ENCODE assay signal across 16 cellular contexts in the genomic region with DNA sequence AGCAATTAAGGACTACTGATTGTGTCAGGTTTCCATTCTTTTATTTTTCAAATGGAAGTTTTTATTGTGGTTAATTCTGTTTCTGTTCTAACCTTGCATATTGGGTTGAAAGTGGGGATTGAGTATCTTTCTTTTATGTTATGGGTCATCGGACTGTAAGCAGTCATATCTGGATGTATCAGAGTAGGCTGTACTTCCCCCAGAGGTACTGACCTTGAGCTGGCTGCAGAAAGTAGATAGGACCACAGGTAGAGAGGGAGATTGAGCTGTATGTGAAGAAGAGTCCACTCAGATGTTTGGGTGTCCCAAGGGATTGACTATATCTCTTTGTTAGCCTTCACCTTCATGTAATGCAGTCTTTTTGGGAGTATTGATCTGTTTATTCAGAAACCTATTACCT. TPM values are rescaled to one million over a fixed set of nuclear protein-coding genes. Genes with fewer than 3 reads are reported as not detected.
DNase-seq lines count a peak whose midpoint lies in the region; ATAC-seq, FAIRE-seq and TF ChIP-seq lines count a peak whose summit lies in the region.
"Had no signal": no experiment of that assay in that cellular context is flagged by ENCODE, and none has a peak within 500 bp of the region (broad histone marks: within the 10 kb centered on the region; RNA-seq: fewer than 3 reads in every experiment).

No MANE protein-coding gene starts in this region.

- CTCF ChIA-PET in HepG2 (lab: Yijun Ruan, JAX; ENCODE audit: low intra/inter-chr PET ratio, low total read pairs), result no interaction called here

- H3K4me1 Mint-ChIP-seq in endodermal cell, result no peaks in the 10 kb centered on the region
- peaks cover 0 to 10% of the 10 kb centered on the region in 2 donors for H3K4me1 Mint-ChIP-seq in stimulated activated naive B cell treated with anti-CD40 and anti-IgM and Interleukin-4, amounts not matched to agents 10 μg/mL and 1 μg/mL and 100 μg/mL, for 72 hours
- H3K4me1 Mint-ChIP-seq: CD8-positive, alpha-beta memory T cell had no signal

- 30% methylated on average over 1 of the region's 1 CpG for WGBS in HepG2 (ENCODE audit: low lambda C conversion rate)
- WGBS in right lobe of liver (ENCODE audit: insufficient coverage, low coverage, low lambda C conversion rate, missing lambda C conversion rate), result 54% methylated on average over 1 of the region's 1 CpG
- WGBS in endodermal cell (ENCODE audit: insufficient coverage in 1 of 2, insufficient read length in 1 of 2), 2 experiments, result 29 to 51% methylated on average over 1 of the region's 1 CpG
- WGBS in testis, 2 donors, result 26 to 65% methylated on average over 1 of the region's 1 CpG

- TF ChIP-seq CTCF in HepG2 (CRISPR knock-in tag; IDR thresholded peaks at IDR 0.05) (no peak), right lobe of liver (IDR thresholded peaks at IDR 0.05) (no peak), endodermal cell (conservative IDR thresholded peaks at IDR 0.05) (no peak), testis (IDR thresholded peaks at IDR 0.05) (no peak)

- H4K20me1 ChIP-seq in HepG2 (ENCODE audit: insufficient read depth, low read length), result no peaks in the 10 kb centered on the region
- H4K20me1 ChIP-seq: BLaER1 had no signal

- no peak overlapping the region for H3K9ac ChIP-seq in HepG2 (ENCODE audit: insufficient read depth, low read depth, low read length)
- no peak overlapping the region for H3K9ac ChIP-seq in endodermal cell (ENCODE audit: extremely low read depth, low read length, poor library complexity, severe bottlenecking)
- H3K9ac ChIP-seq: BLaER1 had no signal

- peaks cover 7% of the 10 kb centered on the region for H3K36me3 Mint-ChIP-seq in endodermal cell (ENCODE audit: low read depth)
- H3K36me3 Mint-ChIP-seq in stimulated activated naive B cell treated with anti-CD40 and anti-IgM and Interleukin-4, amounts not matched to agents 10 μg/mL and 1 μg/mL and 100 μg/mL, for 72 hours, result no peaks in the 10 kb centered on the region
- H3K36me3 Mint-ChIP-seq: CD8-positive, alpha-beta memory T cell had no signal

- TF ChIP-seq POLR2A in HepG2 (IDR thresholded peaks at IDR 0.05; ENCODE audit: insufficient read depth in 1 of 2, low read depth in 2 of 2, low read length in 2 of 2) (no peak), right lobe of liver (IDR thresholded peaks at IDR 0.05) (no peak), testis (IDR thresholded peaks at IDR 0.05) (no peak)

- intact Hi-C loops in HepG2 (cut with micrococcal nuclease; ENCODE audit: unreplicated experiment) (no loop called here), right lobe of liver (cut with DNase I) (no loop called here), testis (cut with DNase I; ENCODE audit: low total_unique reads) (no loop called here)

- DNase-seq in HepG2 (ENCODE audit: low spot score) (no peak), right lobe of liver (no peak), endodermal cell (no peak), testis (no peak), mucosa of gallbladder (ENCODE audit: low spot score) (no peak), NCI-H1436 (lab: John Stamatoyannopoulos, UW) (no peak)
- DNase-seq in stimulated activated naive B cell treated with anti-CD40 and anti-IgM and Interleukin-4, amounts not matched to agents 10 μg/mL and 1 μg/mL and 100 μg/mL, for 72 hours, result no peak
- DNase-seq: AML-193; Caco-2; CD8-positive, alpha-beta memory T cell; DND-41; GDM1 had no signal

- no peak for TF ChIP-seq EP300 in HepG2 (IDR thresholded peaks at IDR 0.05; ENCODE audit: low read depth in 2 of 2, low read length in 2 of 2)
- TF ChIP-seq EP300 in HepG2 (CRISPR knock-in tag; IDR thresholded peaks at IDR 0.05; ENCODE audit: borderline replicate concordance), result no peak

- POLR2A ChIA-PET in HepG2 (lab: Yijun Ruan, JAX), result no interaction called here

- BruUV-seq in HepG2 (replicated peaks; lab: Mats Ljungman, UMichigan), result no TSS peak

- no peak for TF ChIP-seq RAD21 in HepG2 (CRISPR knock-in tag; IDR thresholded peaks at IDR 0.05)

- no peaks in the 10 kb centered on the region for H3K9me3 ChIP-seq in HepG2 (ENCODE audit: low read length)
- no peaks in the 10 kb centered on the region for H3K9me3 ChIP-seq in right lobe of liver
- H3K9me3 ChIP-seq in endodermal cell (ENCODE audit: control insufficient read depth, low read length), result peaks cover 39% of the 10 kb centered on the region
- H3K9me3 ChIP-seq in testis, result no peaks in the 10 kb centered on the region
- H3K9me3 ChIP-seq: Caco-2 had no signal

- H3K36me3 ChIP-seq in HepG2 (replicated peaks in 1 of 2; ENCODE audit: control insufficient read depth in 1 of 2, insufficient read depth in 2 of 2, low read length in 2 of 2), result no peaks in the 10 kb centered on the region
- no peaks in the 10 kb centered on the region for H3K36me3 ChIP-seq in right lobe of liver
- no peaks in the 10 kb centered on the region for H3K36me3 ChIP-seq in endodermal cell (ENCODE audit: control insufficient read depth, insufficient read depth, low read length)
- H3K36me3 ChIP-seq in testis (ENCODE audit: low read depth, missing control alignments), result no peaks in the 10 kb centered on the region
- H3K36me3 ChIP-seq: BLaER1 had no signal

- H2AFZ ChIP-seq in HepG2 (ENCODE audit: low read length), result no peak overlapping the region

- H3K27ac Mint-ChIP-seq in endodermal cell, result peak overlapping the region; percentile 37
- no peak overlapping the region for H3K27ac Mint-ChIP-seq in stimulated activated naive B cell treated with anti-CD40 and anti-IgM and Interleukin-4, amounts not matched to agents 10 μg/mL and 1 μg/mL and 100 μg/mL, for 72 hours
- H3K27ac Mint-ChIP-seq: CD8-positive, alpha-beta memory T cell had no signal

- H3K4me1 ChIP-seq in HepG2 (ENCODE audit: insufficient read depth, low read length), result peaks cover 28% of the 10 kb centered on the region
- H3K4me1 ChIP-seq in right lobe of liver, result peaks cover 0 to 28% (median 0%) of the 10 kb centered on the region in 4 donors
- no peaks in the 10 kb centered on the region for H3K4me1 ChIP-seq in endodermal cell (ENCODE audit: control insufficient read depth, insufficient read depth, low read length)
- H3K4me1 ChIP-seq in testis, result no peaks in the 10 kb centered on the region
- H3K4me1 ChIP-seq: BLaER1, Caco-2 had no signal

- no peak overlapping the region for H3K4me2 ChIP-seq in HepG2 (ENCODE audit: low read depth, low read length)
- H3K4me2 ChIP-seq: BLaER1 had no signal

- H3K27ac ChIP-seq in HepG2 (ENCODE audit: extremely low read length, insufficient read depth, low read length), result no peak overlapping the region
- no peak overlapping the region for H3K27ac ChIP-seq in right lobe of liver
- H3K27ac ChIP-seq in endodermal cell (ENCODE audit: low read depth, low read length), result no peak overlapping the region
- H3K27ac ChIP-seq in testis, result no peak overlapping the region
- H3K27ac ChIP-seq: 22Rv1, BLaER1 had no signal

- no peaks in the 10 kb centered on the region for H3K27me3 Mint-ChIP-seq in endodermal cell (ENCODE audit: insufficient read depth)
- peaks cover 26 to 28% of the 10 kb centered on the region in 2 donors for H3K27me3 Mint-ChIP-seq in stimulated activated naive B cell treated with anti-CD40 and anti-IgM and Interleukin-4, amounts not matched to agents 10 μg/mL and 1 μg/mL and 100 μg/mL, for 72 hours

- FAIRE-seq in HepG2 (lab: Jason Lieb, UNC), result no peak

- H3K4me3 Mint-ChIP-seq in endodermal cell, result no peak overlapping the region
- no peak overlapping the region for H3K4me3 Mint-ChIP-seq in stimulated activated naive B cell treated with anti-CD40 and anti-IgM and Interleukin-4, amounts not matched to agents 10 μg/mL and 1 μg/mL and 100 μg/mL, for 72 hours
- H3K4me3 Mint-ChIP-seq: CD8-positive, alpha-beta memory T cell had no signal

- in situ Hi-C loops in HepG2 (cut with HindIII; ENCODE audit: extremely low pct_ligation_motif_present, low pct_unique_long_range_greater_than_20kb), result no loop called here

- H3K27me3 ChIP-seq in HepG2 (ENCODE audit: control insufficient read depth in 1 of 2, insufficient read depth in 2 of 2, low read length in 2 of 2) (no peaks in the 10 kb centered on the region), right lobe of liver (no peaks in the 10 kb centered on the region), endodermal cell (ENCODE audit: control insufficient read depth, insufficient read depth, low read length, poor library complexity, severe bottlenecking) (no peaks in the 10 kb centered on the region), testis (no peaks in the 10 kb centered on the region)
- H3K27me3 ChIP-seq: BLaER1 had no signal

- H3K79me2 ChIP-seq in HepG2 (ENCODE audit: insufficient read depth, low read length), result no peaks in the 10 kb centered on the region

- H3K9me3 Mint-ChIP-seq in endodermal cell, result peaks cover 33% of the 10 kb centered on the region
- H3K9me3 Mint-ChIP-seq in stimulated activated naive B cell treated with anti-CD40 and anti-IgM and Interleukin-4, amounts not matched to agents 10 μg/mL and 1 μg/mL and 100 μg/mL, for 72 hours, result peaks cover 0 to 1% of the 10 kb centered on the region in 2 donors
- H3K9me3 Mint-ChIP-seq: CD8-positive, alpha-beta memory T cell had no signal

- H3K4me3 ChIP-seq in HepG2 (replicated peaks in 1 of 3; ENCODE audit: insufficient read depth in 1 of 3, low read depth in 2 of 3, low read length in 3 of 3), result no peak overlapping the region
- H3K4me3 ChIP-seq in right lobe of liver, result no peak overlapping the region
- H3K4me3 ChIP-seq in endodermal cell (ENCODE audit: low read length), result no peak overlapping the region
- H3K4me3 ChIP-seq in testis, result no peak overlapping the region
- H3K4me3 ChIP-seq: BLaER1 had no signal

- ATAC-seq in HepG2 (0 out of 3 replicates have a peak, but pooled peaks have one; percentile 31), right lobe of liver (no peak), HG03432 (IDR thresholded peaks at IDR 0.05; ENCODE audit: unreplicated experiment) (peak; percentile 38)
- peak; percentile 73 to 87 for ATAC-seq in stimulated activated naive B cell treated with anti-CD40 and anti-IgM and Interleukin-4, amounts not matched to agents 10 μg/mL and 1 μg/mL and 100 μg/mL, for 72 hours (replicated peaks)
- ATAC-seq: HCT116 had no signal

RNA-seq across cellular contexts. Expression of gene ALG14, which starts 20.5 kb away (rescaled TPM):
- 6.1 and 12.7 TPM in 2 replicates for total RNA-seq in HepG2 (2016; rRNA removed; fragmentation: Illumina TruSeq; extraction: Trizol)
- total RNA-seq in HepG2 (2016; cell fraction: cytosol; rRNA removed; fragmentation: Illumina TruSeq; extraction: Trizol; ENCODE audit: low read depth), result 2.6 and 6.2 TPM in 2 replicates
- total RNA-seq in HepG2 (2016; cell fraction: insoluble cytoplasmic fraction; rRNA removed; fragmentation: Illumina TruSeq; extraction: Trizol), result 7.8 and 11.4 TPM in 2 replicates
- total RNA-seq in HepG2 (2016; cell fraction: membrane; rRNA removed; fragmentation: Illumina TruSeq; extraction: Trizol), result 4.5 and 4.8 TPM in 2 replicates
- 5.6 and 13.0 TPM in 2 replicates for total RNA-seq in HepG2 (2016; cell fraction: nucleus; rRNA removed; fragmentation: Illumina TruSeq; extraction: Trizol)
- polyA plus RNA-seq in HepG2 (2011; rRNA removed), result 4.5 and 5.5 TPM in 2 replicates
- 1.9 and 2.6 TPM in 2 replicates for polyA plus RNA-seq in HepG2 (2011; cell fraction: cytosol; rRNA removed)
- polyA plus RNA-seq in HepG2 (2011; cell fraction: nucleus; rRNA removed), result 1.2 and 2.2 TPM in 2 replicates
- 3.5 and 6.1 TPM in 2 replicates for polyA plus RNA-seq in HepG2 (2012)
- polyA plus RNA-seq in HepG2 (2016; cell fraction: cytosol; fragmentation: Illumina TruSeq; extraction: Trizol; ENCODE audit: low read depth), result 3.2 and 3.5 TPM in 2 replicates
- 7.9 and 10.9 TPM in 2 replicates for polyA plus RNA-seq in HepG2 (2016; cell fraction: insoluble cytoplasmic fraction; fragmentation: Illumina TruSeq; extraction: Trizol; ENCODE audit: low read depth)
- 4.2 and 7.1 TPM in 2 replicates for polyA plus RNA-seq in HepG2 (2016; cell fraction: membrane; fragmentation: Illumina TruSeq; extraction: Trizol; ENCODE audit: low read depth)
- polyA plus RNA-seq in HepG2 (2016; cell fraction: nucleus; fragmentation: Illumina TruSeq; extraction: Trizol; ENCODE audit: insufficient read depth, low read depth), result 10.4 and 11.9 TPM in 2 replicates
- polyA minus RNA-seq in HepG2 (2011; rRNA and poly(A)+ RNA removed; ENCODE audit: low replicate concordance), result 13.9 and 20.9 TPM in 2 replicates
- 0.62 and 3.3 TPM in 2 replicates for polyA minus RNA-seq in HepG2 (2011; cell fraction: cytosol; rRNA and poly(A)+ RNA removed)
- 4.2 and 5.0 TPM in 2 replicates for polyA minus RNA-seq in HepG2 (2011; cell fraction: nucleus; rRNA and poly(A)+ RNA removed)
- total RNA-seq in right lobe of liver, result 1 to 10 TPM; 1.5 to 8.3 (median 5.0) TPM
- 1 to 10 TPM; 5.9 to 7.0 TPM for total RNA-seq in endodermal cell
- 4.1 TPM for polyA plus RNA-seq in endodermal cell (2013, experiment 1 of 2)
- polyA plus RNA-seq in endodermal cell (2013, experiment 2 of 2), result 3.5 TPM
- 1 to 10 TPM; 3.3 to 5.3 TPM for total RNA-seq in testis
- 24.1 TPM for polyA plus RNA-seq in testis (ENCODE audit: insufficient read depth, low read depth, low replicate concordance)
- 8.5 TPM for total RNA-seq in mucosa of gallbladder

RNA-seq across cellular contexts. Expression of gene TLCD4, which starts 23.9 kb away (rescaled TPM):
- total RNA-seq in HepG2 (2016; rRNA removed; fragmentation: Illumina TruSeq; extraction: Trizol) (11.9 and 14.5 TPM in 2 replicates), right lobe of liver (100 to 1,000 TPM in 3 of 6 experiments, 10 to 100 TPM in 3; 45.6 to 181 (median 106) TPM), endodermal cell (10 to 100 TPM in 1 of 2 donors, 1 to 10 TPM in 1; 6.4 to 19.3 TPM), testis (10 to 100 TPM in 1 of 2 donors, 1 to 10 TPM in 1; 7.2 to 25.2 TPM), mucosa of gallbladder (24.4 TPM)
- 71.5 and 79.3 TPM in 2 replicates for total RNA-seq in HepG2 (2016; cell fraction: cytosol; rRNA removed; fragmentation: Illumina TruSeq; extraction: Trizol; ENCODE audit: low read depth)
- total RNA-seq in HepG2 (2016; cell fraction: insoluble cytoplasmic fraction; rRNA removed; fragmentation: Illumina TruSeq; extraction: Trizol), result 15.0 and 17.4 TPM in 2 replicates
- 26.6 and 27.6 TPM in 2 replicates for total RNA-seq in HepG2 (2016; cell fraction: membrane; rRNA removed; fragmentation: Illumina TruSeq; extraction: Trizol)
- 10.3 and 10.9 TPM in 2 replicates for total RNA-seq in HepG2 (2016; cell fraction: nucleus; rRNA removed; fragmentation: Illumina TruSeq; extraction: Trizol)
- polyA plus RNA-seq in HepG2 (2011; rRNA removed) (4.1 and 4.7 TPM in 2 replicates), testis (ENCODE audit: insufficient read depth, low read depth, low replicate concordance) (8.3 TPM)
- polyA plus RNA-seq in HepG2 (2011; cell fraction: cytosol; rRNA removed), result 1.9 and 3.6 TPM in 2 replicates
- 1.00 and 1.9 TPM in 2 replicates for polyA plus RNA-seq in HepG2 (2011; cell fraction: nucleus; rRNA removed)
- polyA plus RNA-seq in HepG2 (2012), result 10.2 and 17.7 TPM in 2 replicates
- polyA plus RNA-seq in HepG2 (2016; cell fraction: cytosol; fragmentation: Illumina TruSeq; extraction: Trizol; ENCODE audit: low read depth), result 2.5 and 3.6 TPM in 2 replicates
- polyA plus RNA-seq in HepG2 (2016; cell fraction: insoluble cytoplasmic fraction; fragmentation: Illumina TruSeq; extraction: Trizol; ENCODE audit: low read depth), result 9.3 and 10.5 TPM in 2 replicates
- 6.3 and 7.5 TPM in 2 replicates for polyA plus RNA-seq in HepG2 (2016; cell fraction: membrane; fragmentation: Illumina TruSeq; extraction: Trizol; ENCODE audit: low read depth)
- polyA plus RNA-seq in HepG2 (2016; cell fraction: nucleus; fragmentation: Illumina TruSeq; extraction: Trizol; ENCODE audit: insufficient read depth, low read depth), result 9.9 and 11.4 TPM in 2 replicates
- polyA minus RNA-seq in HepG2 (2011; rRNA and poly(A)+ RNA removed; ENCODE audit: low replicate concordance), result 7.5 and 9.8 TPM in 2 replicates
- polyA minus RNA-seq in HepG2 (2011; cell fraction: cytosol; rRNA and poly(A)+ RNA removed), result 9.3 and 10.9 TPM in 2 replicates
- polyA minus RNA-seq in HepG2 (2011; cell fraction: nucleus; rRNA and poly(A)+ RNA removed), result 7.2 and 7.9 TPM in 2 replicates
- polyA plus RNA-seq in endodermal cell (2013, experiment 1 of 2), result 3.5 TPM
- polyA plus RNA-seq in endodermal cell (2013, experiment 2 of 2), result 3.8 TPM
- polyA plus RNA-seq: CD8-positive, alpha-beta memory T cell had no signal

Comparison
In these comparisons a context has a peak if more than half of its experiments do, and no peak if none do; other contexts are left out.
1. ATAC-seq: peak in HepG2 (single experiment), HG03432 (single experiment) and stimulated activated naive B cell treated with anti-CD40 and anti-IgM and Interleukin-4, amounts not matched to agents 10 μg/mL and 1 μg/mL and 100 μg/mL, for 72 hours (2 of 2); none in right lobe of liver (0 of 4).